1 cellular context compared by ENCODE assay signal in the genomic region with DNA sequence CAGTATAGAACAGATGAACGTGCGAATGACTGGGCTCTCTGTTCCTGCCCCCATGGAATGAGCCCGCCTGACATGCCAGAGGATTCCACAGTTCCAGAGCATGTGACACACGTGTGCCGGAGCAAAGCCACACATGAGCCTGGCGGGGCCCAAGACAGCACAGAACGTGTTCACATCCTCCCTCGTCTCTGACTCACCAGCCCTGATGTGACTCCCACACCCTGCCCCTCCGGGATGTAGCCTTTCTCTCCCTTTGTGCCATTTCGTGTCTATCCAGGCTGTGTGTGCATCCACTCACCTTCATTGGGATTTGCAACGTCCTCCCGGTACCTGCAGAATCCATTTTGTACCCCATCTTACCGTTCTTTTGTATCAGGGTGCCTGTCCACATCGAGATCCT. TPM values are rescaled to one million over a fixed set of nuclear protein-coding genes. Genes with fewer than 3 reads are reported as not detected.
"Had no signal": no experiment of that assay in that cellular context is flagged by ENCODE, and none has a peak within 500 bp of the region (broad histone marks: within the 10 kb centered on the region; RNA-seq: fewer than 3 reads in every experiment).

No MANE protein-coding gene starts in this region.

RNA-seq across cellular contexts. Expression of gene GPAT2, which starts 0.8 kb away (rescaled TPM):
- total RNA-seq: H4 had no signal
